In genomic region chr4:56004235-56004634, GRCh38 we compare ENCODE assay signal across 7 cellular contexts.
"Had no signal": no experiment of that assay in that cellular context is flagged by ENCODE, and none has a peak within 500 bp of the region (broad histone marks: within the 10 kb centered on the region; RNA-seq: fewer than 3 reads in every experiment).

No MANE protein-coding gene starts in this region.

- DNase-seq: H9, HCEC 1CT, KBM-7 had no signal

- FAIRE-seq: H1, H54, HTR-8/SVneo had no signal

- H3K4me2 ChIP-seq: GM23338 had no signal

- H2AFZ ChIP-seq: GM23338 had no signal

- H3K4me3 ChIP-seq: GM23338 had no signal
